ENCODE assay signal across 20 cellular contexts in genomic region chr10:103117247-103117646, GRCh38.
DNase-seq lines count a peak whose midpoint lies in the region; ATAC-seq, FAIRE-seq and TF ChIP-seq lines count a peak whose summit lies in the region.
"Had no signal": no experiment of that assay in that cellular context is flagged by ENCODE, and none has a peak within 500 bp of the region (broad histone marks: within the 10 kb centered on the region; RNA-seq: fewer than 3 reads in every experiment).

No MANE protein-coding gene starts in this region.

- peak overlapping the region; percentile 16; the same call in 1 of the 2 replicates for H3K4me2 ChIP-seq in HepG2 (ENCODE audit: low read depth, low read length)
- H3K4me2 ChIP-seq: BLaER1 treated with 17β-estradiol and CSF1 and Interleukin-3, amounts not matched to agents 10 nM and 100 nM had no signal

- H3K27me3 ChIP-seq in HepG2 (ENCODE audit: control insufficient read depth in 1 of 2, insufficient read depth in 2 of 2, low read length in 2 of 2), result no peaks in the 10 kb centered on the region
- H3K27me3 ChIP-seq: BLaER1 treated with 17β-estradiol and CSF1 and Interleukin-3, amounts not matched to agents 10 nM and 100 nM had no signal

- ATAC-seq in WTC11 (no peak), HepG2 (peak; percentile 34; the same call in 1 of the 3 replicates), HG02870 (IDR thresholded peaks at IDR 0.05; ENCODE audit: unreplicated experiment) (no peak)
- ATAC-seq: CD8-positive, alpha-beta T cell; K562 had no signal

- intact Hi-C loops in HepG2 (cut with micrococcal nuclease; ENCODE audit: unreplicated experiment), result loop anchor here (10.0 kb wide), 1 partner anchor 128 kb away; the partner anchor contains the start of gene RPEL1

- no TSS peak for BruUV-seq in HepG2 (replicated peaks; lab: Mats Ljungman, UMichigan)

- peaks cover 51% of the 10 kb centered on the region for H3K79me2 ChIP-seq in HepG2 (ENCODE audit: insufficient read depth, low read length)

- no peaks in the 10 kb centered on the region for H3K9me3 Mint-ChIP-seq in WTC11
- H3K9me3 Mint-ChIP-seq: CD8-positive, alpha-beta T cell had no signal

- H3K36me3 ChIP-seq in HepG2 (replicated peaks in 1 of 2; ENCODE audit: control insufficient read depth in 1 of 2, insufficient read depth in 2 of 2, low read length in 2 of 2), result no peaks in the 10 kb centered on the region; a peak in 1 of 5 replicates

- WGBS in HepG2 (ENCODE audit: low lambda C conversion rate), result 100% methylated on average over 2 of the region's 2 CpGs

- no peaks in the 10 kb centered on the region for H4K20me1 ChIP-seq in HepG2 (ENCODE audit: insufficient read depth, low read length)

- H3K27ac Mint-ChIP-seq in WTC11, result no peak overlapping the region
- H3K27ac Mint-ChIP-seq: B cell; CD8-positive, alpha-beta T cell had no signal

- POLR2A ChIA-PET in WTC11 (lab: Charles Lee) (no interaction called here), HepG2 (lab: Yijun Ruan, JAX) (no interaction called here)

- H3K36me3 Mint-ChIP-seq in WTC11, result no peaks in the 10 kb centered on the region

- H3K9me3 ChIP-seq in HepG2 (ENCODE audit: low read length), result no peaks in the 10 kb centered on the region
- H3K9me3 ChIP-seq: BLaER1 treated with 17β-estradiol and CSF1 and Interleukin-3, amounts not matched to agents 10 nM and 100 nM had no signal

- H2AFZ ChIP-seq in HepG2 (ENCODE audit: low read length), result no peak overlapping the region
- H2AFZ ChIP-seq: GM23248 had no signal

- FAIRE-seq in G401.6 (lab: Jason Lieb, UNC) (peak; percentile 48), HepG2 (lab: Jason Lieb, UNC) (no peak)
- FAIRE-seq: K562 had no signal

- H3K4me1 ChIP-seq in HepG2 (ENCODE audit: insufficient read depth, low read length), result peaks cover 72% of the 10 kb centered on the region

- no peak for TF ChIP-seq RAD21 in HepG2 (CRISPR knock-in tag; IDR thresholded peaks at IDR 0.05)

- in situ Hi-C loops in HepG2 (cut with HindIII; ENCODE audit: extremely low pct_ligation_motif_present, low pct_unique_long_range_greater_than_20kb), result no loop called here

- H3K4me3 Mint-ChIP-seq in WTC11, result no peak overlapping the region
- H3K4me3 Mint-ChIP-seq: B cell; CD8-positive, alpha-beta T cell had no signal

- H3K27ac ChIP-seq in HepG2 (ENCODE audit: extremely low read length, insufficient read depth, low read length), result no peak overlapping the region
- H3K27ac ChIP-seq: BLaER1 treated with 17β-estradiol and CSF1 and Interleukin-3, amounts not matched to agents 10 nM and 100 nM; GM23248; HL-60 had no signal

- no peak for TF ChIP-seq POLR2A in HepG2 (IDR thresholded peaks at IDR 0.05; ENCODE audit: insufficient read depth in 1 of 2, low read depth in 2 of 2, low read length in 2 of 2)

- H3K4me3 ChIP-seq in HepG2 (replicated peaks in 1 of 3; ENCODE audit: insufficient read depth in 1 of 3, low read depth in 2 of 3, low read length in 3 of 3), result no peak overlapping the region
- H3K4me3 ChIP-seq: BLaER1 treated with 17β-estradiol and CSF1 and Interleukin-3, amounts not matched to agents 10 nM and 100 nM; GM23248; K562 had no signal

- peaks cover 17% of the 10 kb centered on the region for H3K4me1 Mint-ChIP-seq in WTC11
- H3K4me1 Mint-ChIP-seq: B cell had no signal

- TF ChIP-seq CTCF in WTC11 (IDR thresholded peaks at IDR 0.05) (no peak), HepG2 (CRISPR knock-in tag; IDR thresholded peaks at IDR 0.05) (no peak)

- no peak overlapping the region for H3K9ac ChIP-seq in HepG2 (ENCODE audit: insufficient read depth, low read depth, low read length)
- H3K9ac ChIP-seq: BLaER1 treated with 17β-estradiol and CSF1 and Interleukin-3, amounts not matched to agents 10 nM and 100 nM; GM23248 had no signal

- TF ChIP-seq EP300 in HepG2 (IDR thresholded peaks at IDR 0.05; ENCODE audit: low read depth in 2 of 2, low read length in 2 of 2) (no peak), HepG2 (CRISPR knock-in tag; IDR thresholded peaks at IDR 0.05; ENCODE audit: borderline replicate concordance) (no peak)

- H3K27me3 Mint-ChIP-seq in WTC11 (ENCODE audit: low read depth), result no peaks in the 10 kb centered on the region
- H3K27me3 Mint-ChIP-seq: B cell had no signal

- CTCF ChIA-PET in WTC11 (lab: Charles Lee), result interaction anchor here (1.2 kb wide), 1 partner anchor 122 kb away, joined by 4 read pairs; no protein-coding TSS in a partner anchor
- CTCF ChIA-PET in HepG2 (lab: Yijun Ruan, JAX; ENCODE audit: low intra/inter-chr PET ratio, low total read pairs), result no interaction called here

- DNase-seq in WTC11 (ENCODE audit: low spot score) (no peak), HepG2 (ENCODE audit: low spot score) (no peak), DMS153 treated with DMSO at 0.1 percent for 48 hours (lab: John Stamatoyannopoulos, UW; ENCODE audit: unreplicated experiment) (no peak), NCI-H82 treated with DMSO at 0.1 percent for 48 hours (lab: John Stamatoyannopoulos, UW; ENCODE audit: unreplicated experiment) (no peak), NCI-H226 (no peak)
- DNase-seq: 8988T; Calu3; CD8-positive, alpha-beta T cell; DMS53; DND-41; EL; GM23248; HCEC 1CT; IMR-90 had no signal

TF ChIP-seq in WTC11, 78 proteins besides CTCF, POLR2A, EP300 and RAD21:
- TF ChIP-seq CREM (CRISPR knock-in tag; IDR thresholded peaks at IDR 0.05) (no peak), ZNF121 (CRISPR knock-in tag; IDR thresholded peaks at IDR 0.05) (peak; percentile 77)

TF ChIP-seq in HepG2, 621 proteins besides CTCF, POLR2A, EP300 and RAD21 (continues in another document):
- no peak for TF ChIP-seq ZHX1 (CRISPR knock-in tag; IDR thresholded peaks at IDR 0.05; ENCODE audit: low read depth)
- TF ChIP-seq ZNF609 (CRISPR knock-in tag; IDR thresholded peaks at IDR 0.05; ENCODE audit: borderline replicate concordance), result no peak
- TF ChIP-seq SALL1 (CRISPR knock-in tag; IDR thresholded peaks at IDR 0.05), result peak; percentile 29; the same call in 1 of the 2 replicates
- TF ChIP-seq ZNF572 (CRISPR knock-in tag; IDR thresholded peaks at IDR 0.05), result no peak
- no peak for TF ChIP-seq EEA1 (CRISPR knock-in tag; IDR thresholded peaks at IDR 0.05; ENCODE audit: borderline replicate concordance)
- no peak for TF ChIP-seq SPEN (CRISPR knock-in tag; IDR thresholded peaks at IDR 0.05; ENCODE audit: low read depth)
- TF ChIP-seq KAT7 (CRISPR knock-in tag; IDR thresholded peaks at IDR 0.05; ENCODE audit: borderline replicate concordance), result no peak
- TF ChIP-seq MTF2 (CRISPR knock-in tag; IDR thresholded peaks at IDR 0.05; ENCODE audit: borderline replicate concordance), result no peak
- TF ChIP-seq PHF20 (CRISPR knock-in tag; IDR thresholded peaks at IDR 0.05), result no peak
- TF ChIP-seq CCAR2 (optimal IDR thresholded peaks at IDR 0.05; ENCODE audit: low read depth, low read length), result no peak
- no peak for TF ChIP-seq ZFP36L1 (CRISPR knock-in tag; IDR thresholded peaks at IDR 0.05)
- TF ChIP-seq SOX5 (CRISPR knock-in tag; IDR thresholded peaks at IDR 0.05; ENCODE audit: borderline replicate concordance), result peak; percentile 31; the same call in 1 of the 2 replicates
